ENCODE assay signal across 2 cellular contexts in the genomic region with DNA sequence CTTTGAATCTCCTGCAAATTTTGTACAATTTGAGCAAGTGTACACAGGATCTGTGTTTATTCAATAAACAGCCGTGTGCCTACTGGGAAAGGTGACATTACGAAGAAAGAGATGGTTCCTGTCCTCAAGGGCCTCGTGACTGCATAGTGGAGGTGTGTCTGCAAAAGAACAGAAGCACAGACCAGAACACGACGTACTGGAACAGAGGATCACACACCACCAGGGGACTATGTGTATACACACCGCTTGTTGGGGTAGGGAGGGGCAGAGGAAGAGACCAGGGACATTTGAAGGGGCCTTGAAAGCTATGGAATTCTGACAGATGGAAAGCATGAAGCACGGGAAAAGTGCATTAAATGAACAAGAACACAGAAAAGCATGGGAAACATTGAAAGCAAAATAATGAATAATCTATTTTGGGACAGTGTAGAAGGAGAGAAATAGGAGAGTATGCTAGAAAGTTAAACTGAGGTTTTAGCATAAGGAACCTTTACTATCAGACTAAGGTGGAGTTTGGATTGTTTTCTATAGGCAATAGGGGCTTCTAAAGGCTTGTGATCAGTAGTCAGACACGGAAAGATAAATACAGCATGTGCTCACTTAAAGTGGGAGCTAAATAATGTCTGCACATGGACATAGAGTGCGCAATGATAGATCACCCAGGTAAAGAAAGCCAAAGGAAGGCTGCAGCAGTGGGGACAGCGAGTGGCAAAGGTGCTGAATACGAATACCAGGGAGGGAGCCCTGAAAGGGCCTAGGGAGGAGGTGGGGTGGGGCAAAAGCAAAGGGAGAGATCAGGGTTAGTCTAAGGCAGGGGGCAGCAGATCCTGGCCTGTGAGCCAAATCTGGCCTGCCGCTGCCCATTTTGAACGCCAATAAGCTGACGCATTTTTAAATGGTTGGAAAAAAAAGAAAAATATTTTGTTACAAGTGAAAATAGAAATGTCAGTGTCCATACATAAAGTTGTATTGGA.
TF ChIP-seq lines count a peak whose summit lies in the region.

No MANE protein-coding gene starts in this region.

TF ChIP-seq in GM23338, 12 proteins besides CTCF, POLR2A, EP300 and RAD21:
- no peak for TF ChIP-seq POLR2AphosphoS5 (IDR thresholded peaks at IDR 0.05; ENCODE audit: low read depth)

TF ChIP-seq in GM12878, 131 proteins besides CTCF, POLR2A, EP300 and RAD21:
- TF ChIP-seq ZNF24 (IDR thresholded peaks at IDR 0.05) (no peak), YY1 (IDR thresholded peaks at IDR 0.05; ENCODE audit: low read depth, low read length) (no peak)
